8 cellular contexts compared by ENCODE assay signal in the genomic region with DNA sequence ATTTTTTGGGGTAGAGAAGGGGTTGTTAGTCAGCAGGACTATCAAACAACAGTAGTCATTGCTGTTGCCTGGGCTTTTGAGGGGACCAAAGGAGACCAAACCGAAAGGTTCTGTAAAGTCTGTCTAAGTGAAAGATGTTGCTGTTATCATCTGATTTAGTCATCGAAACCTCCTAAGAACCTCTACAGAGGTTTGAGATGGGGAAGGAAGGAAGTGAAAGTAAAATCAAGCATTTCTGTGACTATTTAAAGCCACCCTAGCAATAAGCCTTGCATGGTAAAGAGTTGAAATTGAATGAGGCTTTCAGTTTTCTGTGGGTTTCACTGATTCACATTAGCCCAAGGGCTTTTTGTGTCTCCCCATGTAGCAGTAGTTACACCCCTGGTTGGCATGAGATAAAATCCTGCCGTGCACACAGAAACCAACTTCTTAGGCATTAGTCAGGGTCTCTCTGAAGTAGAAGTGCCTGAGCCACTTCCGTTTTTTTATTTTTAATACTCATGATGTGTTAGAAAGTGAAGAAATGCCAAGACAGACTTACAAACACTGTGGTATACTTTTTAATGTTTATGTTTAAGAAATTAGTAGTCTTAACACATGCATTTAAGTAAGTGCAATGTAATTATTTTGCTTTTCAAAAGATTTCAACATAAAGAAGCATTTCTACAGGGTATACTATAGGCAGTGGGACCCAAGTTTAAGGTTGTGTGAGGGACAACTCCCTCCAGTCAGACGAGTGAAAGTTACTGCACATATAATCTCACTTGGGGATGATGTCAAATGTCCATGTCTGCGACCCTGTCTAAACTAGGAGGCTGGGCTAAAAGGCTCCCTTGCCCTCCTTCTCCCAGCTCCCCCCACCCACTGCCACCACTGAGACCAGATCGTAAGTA. TPM values are rescaled to one million over a fixed set of nuclear protein-coding genes. Genes with fewer than 3 reads are reported as not detected.
A peak's percentile ranks its signal among the peaks of the same experiment; 100 is the strongest.
DNase-seq lines count a peak whose midpoint lies in the region; ATAC-seq and TF ChIP-seq lines count a peak whose summit lies in the region.

No MANE protein-coding gene starts in this region.

- H3K27me3 ChIP-seq in sigmoid colon, result no peaks in the 10 kb centered on the region

- WGBS in sigmoid colon, 2 donors, result 47 to 79% methylated on average over 7 of the region's 7 CpGs

- peak; percentile 12 for DNase-seq in AG08396 (ENCODE audit: low spot score)
- DNase-seq in coronary artery (ENCODE audit: low spot score), result no peak
- DNase-seq in sigmoid colon, result no peak
- DNase-seq in dermis blood vessel endothelial cell, result no peak
- DNase-seq in type B pancreatic cell (ENCODE audit: extremely low spot score, unreplicated experiment), result no peak

- no peak overlapping the region for H3K27ac Mint-ChIP-seq in type B pancreatic cell

- peaks cover 21% of the 10 kb centered on the region for H3K4me1 Mint-ChIP-seq in type B pancreatic cell (ENCODE audit: unreplicated experiment)

- H3K27me3 Mint-ChIP-seq in type B pancreatic cell, result no peaks in the 10 kb centered on the region

- no peak for TF ChIP-seq CTCF in WI38 (IDR thresholded peaks at IDR 0.05; ENCODE audit: low read depth, low read length)
- TF ChIP-seq CTCF in coronary artery (IDR thresholded peaks at IDR 0.05), result no peak
- no peak for TF ChIP-seq CTCF in sigmoid colon (IDR thresholded peaks at IDR 0.05)
- no peak for TF ChIP-seq CTCF in type B pancreatic cell (conservative IDR thresholded peaks at IDR 0.05)

- H3K9me3 Mint-ChIP-seq in type B pancreatic cell, result no peaks in the 10 kb centered on the region

- H3K36me3 ChIP-seq in sigmoid colon, result no peaks in the 10 kb centered on the region

- H3K4me1 ChIP-seq in sigmoid colon, result no peaks in the 10 kb centered on the region

- ATAC-seq in GM19397 (IDR thresholded peaks at IDR 0.05; ENCODE audit: unreplicated experiment) (peak; percentile 96), HG03460 (IDR thresholded peaks at IDR 0.05; ENCODE audit: unreplicated experiment) (peak; percentile 97)

- no peak overlapping the region for H3K4me3 Mint-ChIP-seq in type B pancreatic cell

- TF ChIP-seq EP300 in sigmoid colon (IDR thresholded peaks at IDR 0.05), result no peak

- H3K9me3 ChIP-seq in sigmoid colon, result no peaks in the 10 kb centered on the region

- intact Hi-C loops in sigmoid colon (cut with DNase I), result no loop called here

- no peaks in the 10 kb centered on the region for H3K36me3 Mint-ChIP-seq in type B pancreatic cell

- TF ChIP-seq POLR2A in sigmoid colon (IDR thresholded peaks at IDR 0.05), result no peak

- H3K4me3 ChIP-seq in WI38 (ENCODE audit: low read depth, low read length), result peak overlapping the region; percentile 48
- H3K4me3 ChIP-seq in coronary artery, result peak overlapping the region; percentile 65
- peak overlapping the region in 3 of 4 donors; percentile 18 to 26 (median 24) for H3K4me3 ChIP-seq in sigmoid colon

- H3K27ac ChIP-seq in coronary artery, result peak overlapping the region; percentile 14 to 30
- peak overlapping the region in 1 of 4 donors; percentile 32 for H3K27ac ChIP-seq in sigmoid colon

RNA-seq across cellular contexts. Expression of gene DYRK2, which starts 50.4 kb away (rescaled TPM):
- total RNA-seq in sigmoid colon, result 10 to 100 TPM; 17.6 to 32.4 (median 23.3) TPM
- polyA plus RNA-seq in sigmoid colon, result 10 to 100 TPM; 22.8 to 32.8 (median 26.1) TPM
- total RNA-seq in dermis blood vessel endothelial cell, result 11.3 and 12.8 TPM in 2 replicates
- 78.3 and 80.5 TPM in 2 replicates for total RNA-seq in type B pancreatic cell (ENCODE audit: low replicate concordance)
